1 cellular context compared by ENCODE assay signal in genomic region chr22:37483050-37483449, GRCh38.
TF ChIP-seq lines count a peak whose summit lies in the region.

No MANE protein-coding gene starts in this region.

TF ChIP-seq in IMR-90, 13 proteins besides CTCF, POLR2A, EP300 and RAD21:
- TF ChIP-seq RCOR1 (IDR thresholded peaks at IDR 0.05; ENCODE audit: insufficient replicate concordance, low read length): no peak
- no peak for TF ChIP-seq MAFK (IDR thresholded peaks at IDR 0.05; ENCODE audit: low read depth, low read length)
- TF ChIP-seq BHLHE40 (IDR thresholded peaks at IDR 0.05; ENCODE audit: low read depth, low read length): no peak
- TF ChIP-seq, protein P1, sequence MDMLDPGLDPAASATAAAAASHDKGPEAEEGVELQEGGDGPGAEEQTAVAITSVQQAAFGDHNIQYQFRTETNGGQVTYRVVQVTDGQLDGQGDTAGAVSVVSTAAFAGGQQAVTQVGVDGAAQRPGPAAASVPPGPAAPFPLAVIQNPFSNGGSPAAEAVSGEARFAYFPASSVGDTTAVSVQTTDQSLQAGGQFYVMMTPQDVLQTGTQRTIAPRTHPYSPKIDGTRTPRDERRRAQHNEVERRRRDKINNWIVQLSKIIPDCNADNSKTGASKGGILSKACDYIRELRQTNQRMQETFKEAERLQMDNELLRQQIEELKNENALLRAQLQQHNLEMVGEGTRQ (IDR thresholded peaks at IDR 0.05; ENCODE audit: low read depth, low read length): no peak
- no peak for TF ChIP-seq NFE2L2 (IDR thresholded peaks at IDR 0.05; ENCODE audit: low read depth, low read length)
TF ChIP-seq in IMR-90: peak in this region for 0.
